In genomic region chrX:12322031-12322430, GRCh38 we compare ENCODE assay signal across 1 cellular context.
TF ChIP-seq lines count a peak whose summit lies in the region.

No MANE protein-coding gene starts in this region.

TF ChIP-seq in HEK293, 187 proteins besides CTCF, POLR2A, EP300 and RAD21 (continued from another document):
- TF ChIP-seq PRDM2 (tag by site-specific recombination; IDR thresholded peaks at IDR 0.05; ENCODE audit: borderline replicate concordance) = no peak
